8 cellular contexts compared by ENCODE assay signal in genomic region chr9:112174965-112175795, GRCh38. TPM values are rescaled to one million over a fixed set of nuclear protein-coding genes. Genes with fewer than 3 reads are reported as not detected.
DNase-seq lines count a peak whose midpoint lies in the region; ATAC-seq and TF ChIP-seq lines count a peak whose summit lies in the region.

SUSD1 (minus strand) TSS chr9:112175297; CDS start chr9:112175235, 62 bp downstream.

- peaks cover 40% of the 10 kb centered on the region for H3K27me3 Mint-ChIP-seq in WTC11 (ENCODE audit: low read depth)
- H3K27me3 Mint-ChIP-seq in endodermal cell (ENCODE audit: insufficient read depth) = peaks cover 49% of the 10 kb centered on the region
- peaks cover 19% of the 10 kb centered on the region for H3K27me3 Mint-ChIP-seq in type B pancreatic cell

- 4 to 13% methylated on average over 18 to 88 of the region's 88 CpGs for WGBS in endodermal cell (ENCODE audit: insufficient coverage in 1 of 2, insufficient read length in 1 of 2), 2 experiments

- POLR2A ChIA-PET in WTC11 (lab: Charles Lee) = no interaction called here

- peaks cover 38% of the 10 kb centered on the region for H3K27me3 ChIP-seq in endodermal cell (ENCODE audit: control insufficient read depth, insufficient read depth, low read length, poor library complexity, severe bottlenecking)

- CTCF ChIA-PET in WTC11 (lab: Charles Lee) = interaction anchor here (1.4 to 2.5 kb wide), 4 partner anchors 62 to 191 kb away, joined by 3 to 10 read pairs (median 6); partner anchors contain the start of gene PTBP3

- H3K9me3 Mint-ChIP-seq in WTC11 (no peaks in the 10 kb centered on the region), endodermal cell (no peaks in the 10 kb centered on the region), type B pancreatic cell (peaks cover 11% of the 10 kb centered on the region)

- H3K27ac Mint-ChIP-seq in WTC11 (no peak within 1 kb of the TSS), endodermal cell (peak within 1 kb of the TSS; percentile 85), type B pancreatic cell (peak within 1 kb of the TSS; percentile 96)

- TF ChIP-seq CTCF in WTC11 (IDR thresholded peaks at IDR 0.05) (no peak), endodermal cell (conservative IDR thresholded peaks at IDR 0.05) (no peak), type B pancreatic cell (conservative IDR thresholded peaks at IDR 0.05) (no peak)

- ATAC-seq in GM21529 (IDR thresholded peaks at IDR 0.05; ENCODE audit: unreplicated experiment) (peak; percentile 51), WTC11 (peak; percentile 57)

- H3K36me3 Mint-ChIP-seq in WTC11 (no peaks in the 10 kb centered on the region), endodermal cell (ENCODE audit: low read depth) (no peaks in the 10 kb centered on the region), type B pancreatic cell (peaks cover 18% of the 10 kb centered on the region)

- DNase-seq in DMS53 (lab: John Stamatoyannopoulos, UW) (peak; percentile 66), DMS53 treated with DMSO at 0.1 percent for 48 hours (lab: John Stamatoyannopoulos, UW; ENCODE audit: unreplicated experiment) (no peak), HuH-7.5 (ENCODE audit: low spot score) (peak; percentile 55), WTC11 (ENCODE audit: low spot score) (peak; percentile 37), endodermal cell (peak; percentile 77), mucosa of gallbladder (ENCODE audit: low spot score) (no peak), type B pancreatic cell (ENCODE audit: extremely low spot score, unreplicated experiment) (no peak)

- H3K4me1 Mint-ChIP-seq in WTC11 (peaks cover 36% of the 10 kb centered on the region), endodermal cell (peaks cover 22% of the 10 kb centered on the region), type B pancreatic cell (ENCODE audit: unreplicated experiment) (peaks cover 26% of the 10 kb centered on the region)

- H3K36me3 ChIP-seq in endodermal cell (ENCODE audit: control insufficient read depth, insufficient read depth, low read length) = no peaks in the 10 kb centered on the region

- H3K4me1 ChIP-seq in endodermal cell (ENCODE audit: control insufficient read depth, insufficient read depth, low read length) = no peaks in the 10 kb centered on the region

- no peaks in the 10 kb centered on the region for H3K9me3 ChIP-seq in endodermal cell (ENCODE audit: control insufficient read depth, low read length)

- H3K27ac ChIP-seq in endodermal cell (ENCODE audit: low read depth, low read length) = no peak within 1 kb of the TSS

- H3K9ac ChIP-seq in endodermal cell (ENCODE audit: extremely low read depth, low read length, poor library complexity, severe bottlenecking) = no peak within 1 kb of the TSS

- peak within 1 kb of the TSS; percentile 89 for H3K4me3 Mint-ChIP-seq in WTC11
- peak within 1 kb of the TSS; percentile 75 for H3K4me3 Mint-ChIP-seq in endodermal cell
- H3K4me3 Mint-ChIP-seq in type B pancreatic cell = peak within 1 kb of the TSS; percentile 88

- peak within 1 kb of the TSS; percentile 72 for H3K4me3 ChIP-seq in endodermal cell (ENCODE audit: low read length)

TF ChIP-seq in WTC11, 78 proteins besides CTCF, POLR2A, EP300 and RAD21:
- no peak for TF ChIP-seq TP53 (CRISPR knock-in tag; IDR thresholded peaks at IDR 0.05)
- TF ChIP-seq GTF2I (CRISPR knock-in tag; conservative IDR thresholded peaks at IDR 0.05) = no peak
- TF ChIP-seq FOXP1 (CRISPR knock-in tag; IDR thresholded peaks at IDR 0.05; ENCODE audit: borderline replicate concordance) = 0 out of 2 replicates have a peak, but pooled peaks have one; percentile 26
- no peak for TF ChIP-seq ZNF396 (CRISPR knock-in tag; IDR thresholded peaks at IDR 0.05; ENCODE audit: borderline replicate concordance)
- TF ChIP-seq FOXJ3 (CRISPR knock-in tag; IDR thresholded peaks at IDR 0.05; ENCODE audit: borderline replicate concordance) = no peak
- no peak for TF ChIP-seq NFYB (CRISPR knock-in tag; conservative IDR thresholded peaks at IDR 0.05; ENCODE audit: low read depth)
- peak; percentile 60 for TF ChIP-seq ZNF423 (CRISPR knock-in tag; IDR thresholded peaks at IDR 0.05)
- no peak for TF ChIP-seq ZNF532 (CRISPR knock-in tag; IDR thresholded peaks at IDR 0.05; ENCODE audit: borderline replicate concordance)
- TF ChIP-seq ATF2 (CRISPR knock-in tag; IDR thresholded peaks at IDR 0.05; ENCODE audit: borderline replicate concordance, low read depth) = no peak
- no peak for TF ChIP-seq ZNF138 (CRISPR knock-in tag; conservative IDR thresholded peaks at IDR 0.05)
- no peak for TF ChIP-seq SP1 (CRISPR knock-in tag; conservative IDR thresholded peaks at IDR 0.05)
- TF ChIP-seq MXD4 (CRISPR knock-in tag; IDR thresholded peaks at IDR 0.05; ENCODE audit: borderline replicate concordance) = no peak
TF ChIP-seq in WTC11: peak in this region for 2.

RNA-seq across cellular contexts. Expression of gene SUSD1, which starts in this region (rescaled TPM):
- 4.4 to 5.7 TPM (median 5.1 TPM) in 3 replicates for total RNA-seq in WTC11 (2021)
- total RNA-seq in endodermal cell = 10 to 100 TPM in 1 of 2 donors, 1 to 10 TPM in 1; 7.7 to 10.4 TPM
- polyA plus RNA-seq in endodermal cell (2013, experiment 1 of 2) = 3.6 TPM
- 3.1 TPM for polyA plus RNA-seq in endodermal cell (2013, experiment 2 of 2)
- total RNA-seq in mucosa of gallbladder = 20.5 TPM
- 16.3 and 21.8 TPM in 2 replicates for total RNA-seq in type B pancreatic cell (ENCODE audit: low replicate concordance)

Comparison
In these comparisons a context has a peak if more than half of its experiments do, and no peak if none do; other contexts are left out.
1. DNase-seq: peak in DMS53 (single experiment), HuH-7.5 (single experiment), WTC11 (single experiment) and endodermal cell (single experiment); none in DMS53 treated with DMSO at 0.1 percent for 48 hours (single experiment), mucosa of gallbladder (single experiment) and type B pancreatic cell (single experiment).
2. Peak in every context shown above with its lines, with median percentiles within 50 percentile points of each other: H3K4me3 Mint-ChIP-seq.